Comparison of ENCODE assay signal across 23 cellular contexts in the genomic region with DNA sequence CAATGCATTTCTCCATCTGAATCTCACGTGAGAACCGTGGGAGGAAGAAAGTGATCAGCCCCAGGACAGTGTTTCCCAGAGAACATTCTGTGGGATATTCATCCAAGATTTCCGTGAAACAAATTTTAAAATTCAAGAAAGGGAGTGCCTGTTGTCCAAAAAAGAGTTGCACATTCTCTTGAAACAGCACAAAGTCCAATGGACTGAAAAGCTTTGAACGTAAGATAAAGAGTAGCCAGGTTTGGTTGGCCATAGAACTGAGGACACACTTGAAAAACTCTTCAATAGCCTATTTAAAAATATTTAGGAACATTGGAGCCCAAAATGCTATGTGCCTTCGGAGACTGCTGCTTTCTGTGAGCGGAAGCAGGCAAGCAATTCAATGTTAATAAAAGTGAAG.
A peak's percentile ranks its signal among the peaks of the same experiment; 100 is the strongest.
DNase-seq lines count a peak whose midpoint lies in the region; ATAC-seq, FAIRE-seq and TF ChIP-seq lines count a peak whose summit lies in the region.
"Had no signal": no experiment of that assay in that cellular context is flagged by ENCODE, and none has a peak within 500 bp of the region (broad histone marks: within the 10 kb centered on the region; RNA-seq: fewer than 3 reads in every experiment).

No MANE protein-coding gene starts in this region.

- no peaks in the 10 kb centered on the region for H3K36me3 ChIP-seq in keratinocyte (ENCODE audit: control insufficient read depth in 2 of 2, extremely low read depth in 1 of 2, insufficient read depth in 2 of 2, low read length in 2 of 2)
- H3K36me3 ChIP-seq in right lobe of liver: no peaks in the 10 kb centered on the region
- H3K36me3 ChIP-seq: BE2C, BLaER1 had no signal

- no peak overlapping the region for H3K9ac ChIP-seq in keratinocyte (ENCODE audit: control insufficient read depth, extremely low read depth, insufficient read depth, low read length)
- H3K9ac ChIP-seq: BLaER1 had no signal

- H3K36me3 Mint-ChIP-seq in stimulated activated effector memory CD8-positive, alpha-beta T cell treated with anti-CD3 and anti-CD28 coated beads, Interleukin-12 subunit alpha, Interleukin-12 subunit beta, amount 100 ng/mL, for 72 hours: no peaks in the 10 kb centered on the region
- H3K36me3 Mint-ChIP-seq: CD14-positive monocyte; CD4-positive, CD25-positive, alpha-beta regulatory T cell; CD8-positive, alpha-beta memory T cell had no signal

- 51% methylated on average over 6 of the region's 6 CpGs for WGBS in right lobe of liver (ENCODE audit: insufficient coverage, low coverage, low lambda C conversion rate, missing lambda C conversion rate)

- H3K27me3 ChIP-seq in keratinocyte (ENCODE audit: control insufficient read depth, extremely low read depth, insufficient read depth, low read length) (no peaks in the 10 kb centered on the region), right lobe of liver (no peaks in the 10 kb centered on the region)
- H3K27me3 ChIP-seq: BLaER1 had no signal

- no peaks in the 10 kb centered on the region for H3K79me2 ChIP-seq in keratinocyte (ENCODE audit: control insufficient read depth, insufficient read depth, low read length)

- no peak overlapping the region for H3K27ac ChIP-seq in keratinocyte (ENCODE audit: control insufficient read depth, insufficient read depth, low read length)
- peak overlapping the region in 2 of 3 donors; percentile 19 to 58 for H3K27ac ChIP-seq in right lobe of liver
- H3K27ac ChIP-seq: BLaER1 had no signal

- no peak overlapping the region for H3K4me3 Mint-ChIP-seq in stimulated activated effector memory CD8-positive, alpha-beta T cell treated with anti-CD3 and anti-CD28 coated beads, Interleukin-12 subunit alpha, Interleukin-12 subunit beta, amount 100 ng/mL, for 72 hours
- H3K4me3 Mint-ChIP-seq: CD14-positive monocyte; CD4-positive, alpha-beta memory T cell; CD4-positive, CD25-positive, alpha-beta regulatory T cell; CD8-positive, alpha-beta memory T cell had no signal

- H3K9me3 Mint-ChIP-seq in stimulated activated effector memory CD8-positive, alpha-beta T cell treated with anti-CD3 and anti-CD28 coated beads, Interleukin-12 subunit alpha, Interleukin-12 subunit beta, amount 100 ng/mL, for 72 hours: peaks cover 2% of the 10 kb centered on the region
- H3K9me3 Mint-ChIP-seq: CD4-positive, alpha-beta memory T cell; CD4-positive, CD25-positive, alpha-beta regulatory T cell had no signal

- no peak overlapping the region for H3K27ac Mint-ChIP-seq in stimulated activated effector memory CD8-positive, alpha-beta T cell treated with anti-CD3 and anti-CD28 coated beads, Interleukin-12 subunit alpha, Interleukin-12 subunit beta, amount 100 ng/mL, for 72 hours
- H3K27ac Mint-ChIP-seq: CD14-positive monocyte; CD4-positive, alpha-beta memory T cell; CD4-positive, CD25-positive, alpha-beta regulatory T cell had no signal

- no peak for DNase-seq in H54 (ENCODE audit: insufficient read length, low spot score)
- DNase-seq in keratinocyte (ENCODE audit: low read depth, low spot score): no peak
- no peak for DNase-seq in right lobe of liver
- no peak for DNase-seq in stimulated activated effector memory CD8-positive, alpha-beta T cell treated with anti-CD3 and anti-CD28 coated beads, Interleukin-12 subunit alpha, Interleukin-12 subunit beta, amount 100 ng/mL, for 72 hours (ENCODE audit: low spot score in 2 of 2)
- DNase-seq in DMS53 (lab: John Stamatoyannopoulos, UW): no peak
- DNase-seq: 8988T; ACHN; BE2C; C1 segment of cervical spinal cord; CD4-positive, alpha-beta memory T cell; CD4-positive, CD25-positive, alpha-beta regulatory T cell; CD8-positive, alpha-beta memory T cell; COR-L47; DMS 273 treated with DMSO at 0.1 percent for 48 hours; DMS153; DMS79 treated with DMSO at 0.1 percent for 48 hours; GF-D8 had no signal

- H3K4me1 ChIP-seq in keratinocyte (ENCODE audit: control insufficient read depth, extremely low read depth, insufficient read depth, low read length) (peaks cover 19% of the 10 kb centered on the region), right lobe of liver (peaks cover 0 to 20% (median 9%) of the 10 kb centered on the region in 4 donors)
- H3K4me1 ChIP-seq: BE2C had no signal

- no peak overlapping the region for H3K4me2 ChIP-seq in keratinocyte (ENCODE audit: control insufficient read depth, extremely low read depth, insufficient read depth, low read depth, low read length)
- H3K4me2 ChIP-seq: BLaER1 had no signal

- no peak for TF ChIP-seq CTCF in keratinocyte (optimal IDR thresholded peaks at IDR 0.05 in 1 of 3, IDR thresholded peaks at IDR 0.05 in 1 of 3, conservative IDR thresholded peaks at IDR 0.05 in 1 of 3; ENCODE audit: extremely low read depth in 1 of 3, insufficient read depth in 2 of 3, low read length in 3 of 3)
- TF ChIP-seq CTCF in right lobe of liver (IDR thresholded peaks at IDR 0.05): no peak

- dilution Hi-C loops in keratinocyte (cut with MboI; ENCODE audit: extremely low pct_ligation_motif_present, low sequenced_read_pairs): no loop called here

- no peak for TF ChIP-seq POLR2A in H54 (IDR thresholded peaks at IDR 0.05; ENCODE audit: low read depth, low read length)
- TF ChIP-seq POLR2A in right lobe of liver (IDR thresholded peaks at IDR 0.05): no peak

- H3K9me3 ChIP-seq in keratinocyte (ENCODE audit: control insufficient read depth, low read depth, low read length) (no peaks in the 10 kb centered on the region), right lobe of liver (no peaks in the 10 kb centered on the region)
- H3K9me3 ChIP-seq: BE2C had no signal

- no peaks in the 10 kb centered on the region for H3K9me1 ChIP-seq in keratinocyte (ENCODE audit: control insufficient read depth, extremely low read depth, insufficient read depth, low read length)

- no peak overlapping the region for H2AFZ ChIP-seq in keratinocyte (ENCODE audit: control insufficient read depth, low read length)

- no peaks in the 10 kb centered on the region for H3K4me1 Mint-ChIP-seq in stimulated activated effector memory CD8-positive, alpha-beta T cell treated with anti-CD3 and anti-CD28 coated beads, Interleukin-12 subunit alpha, Interleukin-12 subunit beta, amount 100 ng/mL, for 72 hours
- H3K4me1 Mint-ChIP-seq: CD4-positive, CD25-positive, alpha-beta regulatory T cell; CD8-positive, alpha-beta memory T cell had no signal

- intact Hi-C loops in right lobe of liver (cut with DNase I): no loop called here

- no peaks in the 10 kb centered on the region for H4K20me1 ChIP-seq in keratinocyte (ENCODE audit: control insufficient read depth, extremely low read depth, insufficient read depth, low read length)
- H4K20me1 ChIP-seq: BLaER1 had no signal

- peak; percentile 20 for FAIRE-seq in H54 (lab: Jason Lieb, UNC)
- FAIRE-seq in keratinocyte (lab: Jason Lieb, UNC): peak; percentile 26
- FAIRE-seq: A204.1, G401.6, GM12892, GM18507 had no signal

- no peak overlapping the region for H3K4me3 ChIP-seq in keratinocyte (ENCODE audit: control insufficient read depth in 2 of 3, extremely low read depth in 1 of 3, insufficient read depth in 2 of 3, low read depth in 1 of 3, low read length in 3 of 3)
- H3K4me3 ChIP-seq in right lobe of liver: no peak overlapping the region
- H3K4me3 ChIP-seq: BLaER1 had no signal

- ATAC-seq in right lobe of liver: peak; percentile 12 to 57 (median 42)
- ATAC-seq in stimulated activated effector memory CD8-positive, alpha-beta T cell treated with anti-CD3 and anti-CD28 coated beads, Interleukin-12 subunit alpha, Interleukin-12 subunit beta, amount 100 ng/mL, for 72 hours: no peak
